21 cellular contexts compared by ENCODE assay signal in the genomic region with DNA sequence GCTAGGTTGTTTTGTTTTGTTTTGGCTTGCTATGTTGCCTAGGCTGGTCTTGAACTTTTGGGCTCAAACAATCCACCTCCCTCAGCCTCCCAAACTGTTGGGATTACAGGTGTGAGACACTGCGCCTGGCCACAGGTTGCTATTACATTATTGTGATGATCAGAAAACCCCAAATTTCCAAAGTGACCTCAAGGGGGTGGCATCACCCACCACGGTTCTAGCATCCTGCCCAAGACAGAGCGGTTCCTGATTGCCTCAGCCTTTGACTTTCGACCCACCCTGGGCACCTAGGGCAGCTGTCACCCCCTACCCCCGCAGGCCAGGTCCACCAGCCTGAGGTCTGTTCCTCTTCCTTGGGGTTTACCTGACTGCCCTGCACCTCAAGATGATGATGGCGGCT. TPM values are rescaled to one million over a fixed set of nuclear protein-coding genes. Genes with fewer than 3 reads are reported as not detected.
DNase-seq lines count a peak whose midpoint lies in the region; ATAC-seq, FAIRE-seq and TF ChIP-seq lines count a peak whose summit lies in the region.
"Had no signal": no experiment of that assay in that cellular context is flagged by ENCODE, and none has a peak within 500 bp of the region (broad histone marks: within the 10 kb centered on the region; RNA-seq: fewer than 3 reads in every experiment).

No MANE protein-coding gene starts in this region.

- no peaks in the 10 kb centered on the region for H3K9me1 ChIP-seq in K562 (ENCODE audit: control insufficient read depth, insufficient read depth, low read length)

- in situ Hi-C loops in GM13976 (cut with MboI; ENCODE audit: low sequenced_read_pairs, unreplicated experiment) (no loop called here), K562 (cut with MboI) (no loop called here)

- no TSS peak for BruUV-seq in K562 (replicated peaks; lab: Mats Ljungman, UMichigan)

- H3K27me3 ChIP-seq in Loucy (ENCODE audit: insufficient read depth, low read length, poor library complexity, severe bottlenecking) (no peaks in the 10 kb centered on the region), K562 (ENCODE audit: control insufficient read depth in 2 of 2, insufficient read depth in 2 of 2, low read length in 2 of 2) (no peaks in the 10 kb centered on the region)
- H3K27me3 ChIP-seq: BLaER1 treated with 17β-estradiol and CSF1 and Interleukin-3, amounts not matched to agents 10 nM and 100 nM had no signal

- TF ChIP-seq CTCF in GM13976 (IDR thresholded peaks at IDR 0.05; ENCODE audit: borderline replicate concordance, control extremely low read depth, extremely low read depth, insufficient read depth, missing control alignments): no peak
- TF ChIP-seq CTCF in Loucy (conservative IDR thresholded peaks at IDR 0.05; ENCODE audit: low read length): peak; percentile 21; the same call in 1 of the 2 replicates
- peak; percentile 10 to 49 (median 16); a peak in 3 of 6 replicates for TF ChIP-seq CTCF in K562 (IDR thresholded peaks at IDR 0.05 in 2 of 3, conservative IDR thresholded peaks at IDR 0.05 in 1 of 3; ENCODE audit: insufficient read depth in 2 of 3, low read depth in 1 of 3, low read length in 3 of 3)

- WGBS in K562 (ENCODE audit: insufficient coverage, low coverage, missing lambda C conversion rate): 37% methylated on average over 6 of the region's 6 CpGs

- H3K27ac Mint-ChIP-seq in T-helper 17 cell: no peak overlapping the region
- H3K27ac Mint-ChIP-seq: CD8-positive, alpha-beta memory T cell had no signal

- H3K9me2 ChIP-seq in Loucy (replicated peaks; ENCODE audit: low read depth, low read length): no peaks in the 10 kb centered on the region

- POLR2A ChIA-PET in K562 (lab: Yijun Ruan, JAX): no interaction called here

- CTCF ChIA-PET in K562 (lab: Yijun Ruan, JAX; ENCODE audit: low intra/inter-chr PET ratio): no interaction called here

- no peak for TF ChIP-seq EP300 in K562 (IDR thresholded peaks at IDR 0.05; ENCODE audit: low read length)

- H4K20me1 ChIP-seq in Loucy (ENCODE audit: insufficient read depth, low read length, poor library complexity, severe bottlenecking) (no peaks in the 10 kb centered on the region), K562 (replicated peaks; ENCODE audit: control insufficient read depth, insufficient read depth, low read length) (no peaks in the 10 kb centered on the region)
- H4K20me1 ChIP-seq: BLaER1 treated with 17β-estradiol and CSF1 and Interleukin-3, amounts not matched to agents 10 nM and 100 nM had no signal

- H3K4me3 Mint-ChIP-seq in T-helper 17 cell: no peak overlapping the region
- H3K4me3 Mint-ChIP-seq: CD8-positive, alpha-beta memory T cell had no signal

- no peaks in the 10 kb centered on the region for H3K27me3 Mint-ChIP-seq in T-helper 17 cell

- H3K9ac ChIP-seq in Loucy (ENCODE audit: low read depth, low read length, poor library complexity, severe bottlenecking): no peak overlapping the region
- no peak overlapping the region for H3K9ac ChIP-seq in K562 (ENCODE audit: insufficient read depth in 1 of 2, low read depth in 2 of 2, low read length in 2 of 2)
- H3K9ac ChIP-seq: BLaER1 treated with 17β-estradiol and CSF1 and Interleukin-3, amounts not matched to agents 10 nM and 100 nM; GM23248 had no signal

- H3K36me3 ChIP-seq in Loucy (ENCODE audit: insufficient read depth, low read length) (no peaks in the 10 kb centered on the region), K562 (ENCODE audit: control insufficient read depth, insufficient read depth, low read length) (no peaks in the 10 kb centered on the region)
- H3K36me3 ChIP-seq: BLaER1 treated with 17β-estradiol and CSF1 and Interleukin-3, amounts not matched to agents 10 nM and 100 nM had no signal

- H3K9me3 ChIP-seq in Loucy (ENCODE audit: insufficient read depth, low read depth, low read length) (no peaks in the 10 kb centered on the region), K562 (replicated peaks; ENCODE audit: control insufficient read depth, insufficient read depth, low read depth, low read length) (no peaks in the 10 kb centered on the region), T-helper 17 cell (ENCODE audit: control insufficient read depth, low read length, poor library complexity, severe bottlenecking) (no peaks in the 10 kb centered on the region)

- DNase-seq in GM13976 (ENCODE audit: low spot score) (peak; percentile 10), K562 (ENCODE audit: extremely low read depth in 1 of 4, low spot score in 3 of 4) (no peak), posterior vena cava (ENCODE audit: low spot score) (peak; percentile 34), T-helper 17 cell (no peak), C1 segment of cervical spinal cord (lab: John Stamatoyannopoulos, UW) (no peak)
- DNase-seq: ACHN; Calu3; CD8-positive, alpha-beta memory T cell; DMS153; GDM1; GM23248; NCI-H1092 treated with DMSO at 0.1 percent for 48 hours; NCI-H1436 treated with DMSO at 0.1 percent for 48 hours; NCI-H1930; NCI-H2227 treated with DMSO at 0.1 percent for 48 hours; NCI-H510A treated with DMSO at 0.1 percent for 48 hours; NCI-H748 treated with DMSO at 0.1 percent for 48 hours had no signal

- no peak overlapping the region for H2AFZ ChIP-seq in Loucy (ENCODE audit: low read length)
- H2AFZ ChIP-seq in K562 (ENCODE audit: low read depth, low read length): no peak overlapping the region
- H2AFZ ChIP-seq: GM23248 had no signal

- no peak for TF ChIP-seq RAD21 in K562 (CRISPR knock-in tag; conservative IDR thresholded peaks at IDR 0.05 in 1 of 2, IDR thresholded peaks at IDR 0.05 in 1 of 2)

- intact Hi-C loops in K562 (cut with micrococcal nuclease): no loop called here
- intact Hi-C loops in posterior vena cava (cut with DNase I): no loop called here

- H3K4me1 ChIP-seq in Loucy (ENCODE audit: insufficient read depth, low read length, poor library complexity, severe bottlenecking): no peaks in the 10 kb centered on the region
- H3K4me1 ChIP-seq in K562 (replicated peaks in 1 of 2; ENCODE audit: control insufficient read depth in 2 of 2, insufficient read depth in 2 of 2, low read length in 2 of 2): no peaks in the 10 kb centered on the region

- H3K4me3 ChIP-seq in Loucy (ENCODE audit: low read length, poor library complexity, severe bottlenecking): no peak overlapping the region
- no peak overlapping the region for H3K4me3 ChIP-seq in K562
- H3K4me3 ChIP-seq: BLaER1 treated with 17β-estradiol and CSF1 and Interleukin-3, amounts not matched to agents 10 nM and 100 nM; GM23248 had no signal

- H3F3A ChIP-seq in Loucy (ENCODE audit: low read depth): no peaks in the 10 kb centered on the region

- no peaks in the 10 kb centered on the region for H3K4me1 Mint-ChIP-seq in T-helper 17 cell
- H3K4me1 Mint-ChIP-seq: CD8-positive, alpha-beta memory T cell had no signal

- peak; percentile 16; the same call in 1 of the 3 replicates for ATAC-seq in K562
- ATAC-seq in GM18858 (IDR thresholded peaks at IDR 0.05; ENCODE audit: unreplicated experiment): no peak
- no peak for ATAC-seq in T-helper 17 cell
- ATAC-seq: SK-N-SH treated with all-trans-retinoic acid at 6 μM for 48 hours had no signal

- H3K79me2 ChIP-seq in Loucy (ENCODE audit: insufficient read depth, low read length) (no peaks in the 10 kb centered on the region), K562 (ENCODE audit: control insufficient read depth, insufficient read depth, low read length) (no peaks in the 10 kb centered on the region)

- no peaks in the 10 kb centered on the region for H3K36me3 Mint-ChIP-seq in T-helper 17 cell (ENCODE audit: low read depth)
- H3K36me3 Mint-ChIP-seq: CD8-positive, alpha-beta memory T cell had no signal

- H3K27ac ChIP-seq in K562 (ENCODE audit: extremely low read depth, low read depth, low read length): no peak overlapping the region
- H3K27ac ChIP-seq: BLaER1 treated with 17β-estradiol and CSF1 and Interleukin-3, amounts not matched to agents 10 nM and 100 nM; GM23248 had no signal

- H3K4me2 ChIP-seq in Loucy (ENCODE audit: low read depth, low read length, poor library complexity, severe bottlenecking): no peak overlapping the region
- H3K4me2 ChIP-seq in K562 (ENCODE audit: insufficient read depth, low read length): no peak overlapping the region
- H3K4me2 ChIP-seq: BLaER1 treated with 17β-estradiol and CSF1 and Interleukin-3, amounts not matched to agents 10 nM and 100 nM had no signal

- FAIRE-seq in K562 (lab: Jason Lieb, UNC): no peak

- TF ChIP-seq POLR2A in K562 (conservative IDR thresholded peaks at IDR 0.05): no peak

RNA-seq across cellular contexts. Expression of gene SBDS, which starts 28.4 kb away (rescaled TPM):
- 11.1 and 27.7 TPM in 2 replicates for total RNA-seq in K562 (2011; cell fraction: chromatin; rRNA removed; ENCODE audit: low replicate concordance)
- 13.4 and 14.0 TPM in 2 replicates for total RNA-seq in K562 (2011; cell fraction: nucleolus; rRNA removed)
- total RNA-seq in K562 (2011; cell fraction: nucleoplasm; rRNA removed): 20.6 and 22.3 TPM in 2 replicates
- total RNA-seq in K562 (2014; rRNA removed) (111 and 114 TPM in 2 replicates), K562 (2014; rRNA removed; fragmentation: Illumina TruSeq; extraction: Trizol) (117 and 131 TPM in 2 replicates), K562 (2015; rRNA removed; fragmentation: Illumina TruSeq; extraction: Trizol) (106 and 119 TPM in 2 replicates), K562 (2021) (109 and 116 TPM in 2 replicates), posterior vena cava (100 to 1,000 TPM; 175 to 223 TPM), T-helper 17 cell (100 to 1,000 TPM; 270 to 323 TPM)
- polyA plus RNA-seq in K562 (2011; rRNA removed) (63.3 and 111 TPM in 2 replicates), K562 (2014; fragmentation: Illumina TruSeq; extraction: Trizol) (159 and 174 TPM in 2 replicates), K562 (2014; fragmentation: Nextera tagmentation; extraction: Ambion mirVana) (100 to 1,000 TPM; 105 to 150 TPM), K562 (2014; rRNA removed) (110 and 131 TPM in 2 replicates)
- 23.5 and 29.8 TPM in 2 replicates for polyA plus RNA-seq in K562 (2011; cell fraction: cytosol; rRNA removed)
- 14.0 and 15.3 TPM in 2 replicates for polyA plus RNA-seq in K562 (2011; cell fraction: nucleus; rRNA removed)
- polyA plus RNA-seq in K562 (2012): 86.2 and 93.7 TPM in 2 replicates
- 78.7 and 101 TPM in 2 replicates for polyA minus RNA-seq in K562 (2011; rRNA and poly(A)+ RNA removed)
- 55.4 and 57.2 TPM in 2 replicates for polyA minus RNA-seq in K562 (2011; cell fraction: cytosol; rRNA and poly(A)+ RNA removed)
- polyA minus RNA-seq in K562 (2011; cell fraction: nucleus; rRNA and poly(A)+ RNA removed): 13.6 and 18.1 TPM in 2 replicates

RNA-seq across cellular contexts. Expression of gene TYW1, which starts 29.6 kb away (rescaled TPM):
- 85.8 and 132 TPM in 2 replicates for total RNA-seq in K562 (2011; cell fraction: chromatin; rRNA removed; ENCODE audit: low replicate concordance)
- 50.4 and 58.6 TPM in 2 replicates for total RNA-seq in K562 (2011; cell fraction: nucleolus; rRNA removed)
- total RNA-seq in K562 (2011; cell fraction: nucleoplasm; rRNA removed): 57.9 and 63.4 TPM in 2 replicates
- total RNA-seq in K562 (2014; rRNA removed): 23.0 and 24.3 TPM in 2 replicates
- 29.8 and 30.7 TPM in 2 replicates for total RNA-seq in K562 (2014; rRNA removed; fragmentation: Illumina TruSeq; extraction: Trizol)
- total RNA-seq in K562 (2015; rRNA removed; fragmentation: Illumina TruSeq; extraction: Trizol): 29.1 and 32.0 TPM in 2 replicates
- 24.7 and 25.1 TPM in 2 replicates for total RNA-seq in K562 (2021)
- 15.9 and 26.2 TPM in 2 replicates for polyA plus RNA-seq in K562 (2011; rRNA removed)
- 11.8 and 12.5 TPM in 2 replicates for polyA plus RNA-seq in K562 (2011; cell fraction: cytosol; rRNA removed)
- polyA plus RNA-seq in K562 (2011; cell fraction: nucleus; rRNA removed): 12.1 and 16.1 TPM in 2 replicates
- 16.6 and 17.6 TPM in 2 replicates for polyA plus RNA-seq in K562 (2012)
- polyA plus RNA-seq in K562 (2014; fragmentation: Illumina TruSeq; extraction: Trizol): 23.8 and 28.2 TPM in 2 replicates
- polyA plus RNA-seq in K562 (2014; fragmentation: Nextera tagmentation; extraction: Ambion mirVana): 10 to 100 TPM; 17.4 to 31.4 TPM
- 22.4 and 22.6 TPM in 2 replicates for polyA plus RNA-seq in K562 (2014; rRNA removed)
- polyA minus RNA-seq in K562 (2011; rRNA and poly(A)+ RNA removed): 49.5 and 68.4 TPM in 2 replicates
- 10.9 and 16.6 TPM in 2 replicates for polyA minus RNA-seq in K562 (2011; cell fraction: cytosol; rRNA and poly(A)+ RNA removed)
- 18.0 and 26.0 TPM in 2 replicates for polyA minus RNA-seq in K562 (2011; cell fraction: nucleus; rRNA and poly(A)+ RNA removed)
- total RNA-seq in posterior vena cava: 10 to 100 TPM in 1 of 2 donors, 1 to 10 TPM in 1; 9.4 to 11.5 TPM
- total RNA-seq in T-helper 17 cell: 10 to 100 TPM; 21.4 to 23.0 TPM

RNA-seq across cellular contexts. Expression of gene TMEM248, which starts 46.0 kb away (rescaled TPM):
- 196 and 234 TPM in 2 replicates for total RNA-seq in K562 (2011; cell fraction: chromatin; rRNA removed; ENCODE audit: low replicate concordance)
- 184 and 220 TPM in 2 replicates for total RNA-seq in K562 (2011; cell fraction: nucleolus; rRNA removed)
- 236 and 245 TPM in 2 replicates for total RNA-seq in K562 (2011; cell fraction: nucleoplasm; rRNA removed)
- total RNA-seq in K562 (2014; rRNA removed) (64.4 and 76.4 TPM in 2 replicates), K562 (2014; rRNA removed; fragmentation: Illumina TruSeq; extraction: Trizol) (57.6 and 58.0 TPM in 2 replicates), K562 (2015; rRNA removed; fragmentation: Illumina TruSeq; extraction: Trizol) (78.0 and 78.4 TPM in 2 replicates), K562 (2021) (107 and 108 TPM in 2 replicates), posterior vena cava (10 to 100 TPM; 74.2 to 82.1 TPM), T-helper 17 cell (10 to 100 TPM; 73.7 to 87.4 TPM)
- polyA plus RNA-seq in K562 (2011; rRNA removed) (79.1 and 95.8 TPM in 2 replicates), K562 (2014; fragmentation: Illumina TruSeq; extraction: Trizol) (109 and 132 TPM in 2 replicates), K562 (2014; fragmentation: Nextera tagmentation; extraction: Ambion mirVana) (1 to 10 TPM; 6.3 to 8.2 TPM), K562 (2014; rRNA removed) (63.2 and 85.8 TPM in 2 replicates)
- 111 and 247 TPM in 2 replicates for polyA plus RNA-seq in K562 (2011; cell fraction: cytosol; rRNA removed)
- 105 and 124 TPM in 2 replicates for polyA plus RNA-seq in K562 (2011; cell fraction: nucleus; rRNA removed)
- polyA plus RNA-seq in K562 (2012): 51.5 and 64.1 TPM in 2 replicates
- 89.8 and 153 TPM in 2 replicates for polyA minus RNA-seq in K562 (2011; rRNA and poly(A)+ RNA removed)
- 63.9 and 95.8 TPM in 2 replicates for polyA minus RNA-seq in K562 (2011; cell fraction: cytosol; rRNA and poly(A)+ RNA removed)
- polyA minus RNA-seq in K562 (2011; cell fraction: nucleus; rRNA and poly(A)+ RNA removed): 27.6 and 38.8 TPM in 2 replicates

Comparison
In these comparisons a context has a peak if more than half of its experiments do, and no peak if none do; other contexts are left out.
1. DNase-seq: peak in GM13976 (single experiment) and posterior vena cava (single experiment); none in K562 (0 of 4), T-helper 17 cell (0 of 3) and C1 segment of cervical spinal cord (0 of 14).